9 cellular contexts compared by ENCODE assay signal in genomic region chr14:58752782-58753181, GRCh38.
DNase-seq lines count a peak whose midpoint lies in the region; ATAC-seq, FAIRE-seq and TF ChIP-seq lines count a peak whose summit lies in the region.
"Had no signal": no experiment of that assay in that cellular context is flagged by ENCODE, and none has a peak within 500 bp of the region (broad histone marks: within the 10 kb centered on the region; RNA-seq: fewer than 3 reads in every experiment).

No MANE protein-coding gene starts in this region.

- no peak for DNase-seq in GM12891 (ENCODE audit: insufficient read length, low spot score)
- peak; percentile 84 for DNase-seq in left ventricle myocardium superior
- DNase-seq in pulmonary artery endothelial cell (ENCODE audit: low read depth, low spot score), result peak; percentile 15
- no peak for DNase-seq in T1000 (lab: John Stamatoyannopoulos, UW)

- intact Hi-C loops in left ventricle myocardium superior (cut with micrococcal nuclease), result no loop called here

- ATAC-seq in left ventricle myocardium superior, result peak; percentile 73
- ATAC-seq in HG02759 (IDR thresholded peaks at IDR 0.05; ENCODE audit: unreplicated experiment), result no peak
- ATAC-seq in HG03196 (IDR thresholded peaks at IDR 0.05; ENCODE audit: unreplicated experiment), result no peak
- no peak for ATAC-seq in HG03442 (IDR thresholded peaks at IDR 0.05; ENCODE audit: unreplicated experiment)
- ATAC-seq: natural killer cell treated with Interleukin-12 subunit alpha and Interleukin-12 subunit beta and Interleukin-15 and Interleukin-18, amount 100 ng/mL, for 72 hours had no signal

- no peak for TF ChIP-seq POLR2A in GM12891 (IDR thresholded peaks at IDR 0.05; ENCODE audit: low read depth, low read length)

- H3K27ac ChIP-seq in angular gyrus (ENCODE audit: low read depth, low read length), result peak overlapping the region; percentile 8

- no peak for FAIRE-seq in GM12891 (lab: Jason Lieb, UNC)

TF ChIP-seq in GM12891, 5 proteins besides CTCF, POLR2A, EP300 and RAD21:
- 0 out of 2 replicates have a peak, but pooled peaks have one; percentile 19 for TF ChIP-seq SPI1 (IDR thresholded peaks at IDR 0.05; ENCODE audit: low read depth, low read length)
- TF ChIP-seq TAF1 (IDR thresholded peaks at IDR 0.05; ENCODE audit: low read depth, low read length), result no peak

Comparison
In these comparisons a context has a peak if more than half of its experiments do, and no peak if none do; other contexts are left out.
1. DNase-seq: peak in left ventricle myocardium superior (single experiment) and pulmonary artery endothelial cell (single experiment); none in GM12891 (single experiment) and T1000 (single experiment).